8 cellular contexts compared by ENCODE assay signal in the genomic region with DNA sequence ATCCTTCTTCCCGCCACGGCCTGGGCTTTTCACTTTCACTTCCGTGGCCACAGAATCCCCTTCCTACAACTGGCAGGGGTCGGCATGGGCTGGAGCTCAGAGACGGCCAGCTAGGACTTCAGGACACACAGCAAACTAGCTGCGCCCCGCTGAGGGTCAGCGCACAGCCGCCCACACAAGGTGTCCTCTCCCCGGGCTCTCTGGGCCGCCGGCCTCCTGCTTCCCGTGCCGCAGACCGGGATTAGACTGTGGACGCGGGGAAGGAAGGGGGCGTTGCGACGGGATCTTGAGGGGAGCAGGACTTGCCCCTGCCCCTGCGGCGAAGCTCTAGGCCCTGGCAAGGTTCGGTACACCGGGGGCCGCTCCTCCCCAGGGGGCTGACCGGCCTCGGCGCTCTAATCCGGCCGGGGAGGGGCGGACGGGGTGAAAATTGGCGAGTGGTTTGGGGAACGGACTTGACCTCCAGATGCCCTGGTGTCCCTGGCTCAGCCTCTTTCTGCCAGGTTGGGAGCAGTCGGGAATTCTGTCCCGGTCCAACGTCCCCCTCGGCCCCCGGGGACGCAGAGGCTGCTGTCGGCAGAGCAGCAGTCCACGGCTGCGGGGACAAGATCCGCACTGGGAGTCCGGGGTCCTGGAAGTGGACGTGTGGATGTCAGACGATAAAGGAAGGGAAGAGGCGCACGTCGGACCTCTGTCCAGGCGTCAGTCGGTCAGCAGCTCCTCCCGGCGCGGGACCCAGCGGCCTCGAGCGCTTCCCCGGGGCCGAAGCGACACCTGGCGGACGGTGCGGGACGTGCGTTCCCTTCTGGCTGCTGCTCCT. TPM values are rescaled to one million over a fixed set of nuclear protein-coding genes. Genes with fewer than 3 reads are reported as not detected.
DNase-seq lines count a peak whose midpoint lies in the region; TF ChIP-seq lines count a peak whose summit lies in the region.

No MANE protein-coding gene starts in this region.

- no peaks in the 10 kb centered on the region for H3K9me3 ChIP-seq in SK-N-SH
- no peaks in the 10 kb centered on the region for H3K9me3 ChIP-seq in testis

- no peak overlapping the region for H3K27ac Mint-ChIP-seq in activated naive CD4-positive, alpha-beta T cell treated with anti-CD3 and anti-CD28 coated beads, Interleukin-2, amount 50 U/mL, for 24 hours
- H3K27ac Mint-ChIP-seq in glutamatergic neuron (ENCODE audit: unreplicated experiment) (no peak overlapping the region), osteocyte (ENCODE audit: unreplicated experiment) (no peak overlapping the region)

- no peak for TF ChIP-seq POLR2A in testis (IDR thresholded peaks at IDR 0.05)

- POLR2A ChIA-PET in SK-N-SH (lab: Yijun Ruan, JAX): interaction anchor here (1.6 kb wide), 1 partner anchor 36 kb away, joined by 4 read pairs; no protein-coding TSS in a partner anchor

- no peaks in the 10 kb centered on the region for H3K36me3 Mint-ChIP-seq in activated naive CD4-positive, alpha-beta T cell treated with anti-CD3 and anti-CD28 coated beads, Interleukin-2, amount 50 U/mL, for 24 hours
- H3K36me3 Mint-ChIP-seq in glutamatergic neuron (ENCODE audit: unreplicated experiment): peaks cover 9% of the 10 kb centered on the region
- H3K36me3 Mint-ChIP-seq in osteocyte (ENCODE audit: unreplicated experiment): no peaks in the 10 kb centered on the region

- no peak for TF ChIP-seq EP300 in SK-N-SH (IDR thresholded peaks at IDR 0.05; ENCODE audit: borderline replicate concordance in 1 of 2, low read depth in 1 of 2, low read length in 1 of 2)

- DNase-seq in NCI-H446 (lab: John Stamatoyannopoulos, UW) (peak; percentile 47 to 78), NCI-H446 treated with DMSO at 0.1 percent for 48 hours (lab: John Stamatoyannopoulos, UW) (no peak), HuH-7.5 (ENCODE audit: low spot score) (peak; percentile 93), SK-N-SH (peak; percentile 95), glutamatergic neuron (peak; percentile 95), osteocyte (ENCODE audit: extremely low spot score, unreplicated experiment) (peak; percentile 96), testis (peak; percentile 92)

- H3K27ac ChIP-seq in SK-N-SH (ENCODE audit: low read depth in 2 of 2, low read length in 1 of 2) (no peak overlapping the region), testis (no peak overlapping the region)

- 0 out of 2 replicates have a peak, but pooled peaks cover 4% of the 10 kb centered on the region for H4K20me1 ChIP-seq in SK-N-SH (ENCODE audit: insufficient read depth)

- no peak overlapping the region for H3K9ac ChIP-seq in SK-N-SH

- CTCF ChIA-PET in SK-N-SH (lab: Yijun Ruan, JAX): interaction anchor here (0.6 to 9.8 kb wide), 79 partner anchors 9 to 362 kb away, joined by 3 to 507 read pairs (median 5); a partner anchor contains a TSS

- TF ChIP-seq RAD21 in SK-N-SH (IDR thresholded peaks at IDR 0.05; ENCODE audit: low read length): peak; percentile 95

- peaks cover 43% of the 10 kb centered on the region for H3K27me3 Mint-ChIP-seq in activated naive CD4-positive, alpha-beta T cell treated with anti-CD3 and anti-CD28 coated beads, Interleukin-2, amount 50 U/mL, for 24 hours
- H3K27me3 Mint-ChIP-seq in glutamatergic neuron (ENCODE audit: unreplicated experiment) (peaks cover 31% of the 10 kb centered on the region), osteocyte (ENCODE audit: unreplicated experiment) (peaks cover 61% of the 10 kb centered on the region)

- TF ChIP-seq CTCF in SK-N-SH (IDR thresholded peaks at IDR 0.05): peak; percentile 75
- peak; percentile 92 for TF ChIP-seq CTCF in glutamatergic neuron (IDR thresholded peaks at IDR 0.05; ENCODE audit: partially characterized antibody, unreplicated experiment)
- TF ChIP-seq CTCF in osteocyte (IDR thresholded peaks at IDR 0.05): peak; percentile 96
- TF ChIP-seq CTCF in testis (IDR thresholded peaks at IDR 0.05): peak; percentile 91 to 93 (median 92)

- H3K4me3 ChIP-seq in SK-N-SH (ENCODE audit: low read depth in 2 of 2, low read length in 1 of 2): peak overlapping the region in 1 of 2 experiments; percentile 46; a peak in 1 of 4 replicates
- peak overlapping the region in 1 of 2 donors; percentile 40 for H3K4me3 ChIP-seq in testis

- intact Hi-C loops in testis (cut with DNase I; ENCODE audit: low total_unique reads): loop anchor here (5.0 kb wide), 1 partner anchor 39 kb away; no protein-coding TSS in a partner anchor

- no peaks in the 10 kb centered on the region for H3F3A ChIP-seq in SK-N-SH (replicated peaks; ENCODE audit: insufficient read depth)

- peak overlapping the region; percentile 84 for H3K4me3 Mint-ChIP-seq in activated naive CD4-positive, alpha-beta T cell treated with anti-CD3 and anti-CD28 coated beads, Interleukin-2, amount 50 U/mL, for 24 hours
- peak overlapping the region; percentile 64 for H3K4me3 Mint-ChIP-seq in glutamatergic neuron (ENCODE audit: unreplicated experiment)
- no peak overlapping the region for H3K4me3 Mint-ChIP-seq in osteocyte (ENCODE audit: unreplicated experiment)

- H3K9me3 Mint-ChIP-seq in activated naive CD4-positive, alpha-beta T cell treated with anti-CD3 and anti-CD28 coated beads, Interleukin-2, amount 50 U/mL, for 24 hours: no peaks in the 10 kb centered on the region
- H3K9me3 Mint-ChIP-seq in glutamatergic neuron (ENCODE audit: unreplicated experiment): peaks cover 20% of the 10 kb centered on the region
- H3K9me3 Mint-ChIP-seq in osteocyte (ENCODE audit: unreplicated experiment): no peaks in the 10 kb centered on the region

- 61% methylated on average over 32 of the region's 66 CpGs for WGBS in SK-N-SH (ENCODE audit: low lambda C conversion rate)
- 21 to 26% methylated on average over 12 to 62 of the region's 66 CpGs for WGBS in testis, 2 donors

- H3K27me3 ChIP-seq in SK-N-SH (ENCODE audit: insufficient read depth) (peaks cover 44% of the 10 kb centered on the region), testis (no peaks in the 10 kb centered on the region)

- no peaks in the 10 kb centered on the region for H3K79me2 ChIP-seq in SK-N-SH (ENCODE audit: insufficient read depth)

- H2AFZ ChIP-seq in SK-N-SH (ENCODE audit: low read depth): no peak overlapping the region

- H3K9me2 ChIP-seq in SK-N-SH: no peaks in the 10 kb centered on the region

- H3K4me2 ChIP-seq in SK-N-SH: no peak overlapping the region

- peaks cover 26% of the 10 kb centered on the region for H3K4me1 Mint-ChIP-seq in activated naive CD4-positive, alpha-beta T cell treated with anti-CD3 and anti-CD28 coated beads, Interleukin-2, amount 50 U/mL, for 24 hours
- H3K4me1 Mint-ChIP-seq in glutamatergic neuron (ENCODE audit: low read depth, unreplicated experiment) (peaks cover 28% of the 10 kb centered on the region), osteocyte (ENCODE audit: unreplicated experiment) (peaks cover 31% of the 10 kb centered on the region)

- H3K4me1 ChIP-seq in SK-N-SH (ENCODE audit: control insufficient read depth in 1 of 2, insufficient read depth in 2 of 2, low read depth in 1 of 2, low read length in 1 of 2): peaks cover 0 to 30% of the 10 kb centered on the region in 2 experiments; a peak in 1 of 4 replicates
- peaks cover 26% of the 10 kb centered on the region for H3K4me1 ChIP-seq in testis

- H3K36me3 ChIP-seq in SK-N-SH (replicated peaks in 1 of 2; ENCODE audit: control insufficient read depth in 1 of 2, insufficient read depth in 2 of 2, low read length in 1 of 2) (no peaks in the 10 kb centered on the region), testis (ENCODE audit: low read depth, missing control alignments) (no peaks in the 10 kb centered on the region)

TF ChIP-seq in SK-N-SH, 30 proteins besides CTCF, POLR2A, EP300 and RAD21:
- TF ChIP-seq SMC3 (IDR thresholded peaks at IDR 0.05; ENCODE audit: low read depth, low read length): peak; percentile 99
- TF ChIP-seq ELF1 (IDR thresholded peaks at IDR 0.05): no peak
- peak; percentile 41 for TF ChIP-seq CHD2 (IDR thresholded peaks at IDR 0.05; ENCODE audit: low read length, partially characterized antibody)
- TF ChIP-seq TAF1 (IDR thresholded peaks at IDR 0.05; ENCODE audit: borderline replicate concordance, low read depth, low read length): no peak

RNA-seq across cellular contexts. Expression of a gene that starts 1.8 kb away (rescaled TPM):
- 1.8 and 3.7 TPM in 2 replicates for polyA plus RNA-seq in SK-N-SH (2012; rRNA removed)
- 2.5 and 5.0 TPM in 2 replicates for polyA plus RNA-seq in SK-N-SH (2012; cell fraction: cytosol; rRNA removed)
- 1.2 and 2.3 TPM in 2 replicates for polyA plus RNA-seq in SK-N-SH (2012; cell fraction: nucleus; rRNA removed)
- total RNA-seq in glutamatergic neuron (ENCODE audit: unreplicated experiment): 170 TPM
- total RNA-seq in osteocyte: 0.18 TPM in 1 of 2 replicates, not detected in the other
- total RNA-seq in testis: 10 to 100 TPM; 16.0 TPM
- 11.8 TPM for polyA plus RNA-seq in testis (ENCODE audit: insufficient read depth, low read depth, low replicate concordance)

RNA-seq across cellular contexts. Expression of a gene that starts 20.6 kb away (rescaled TPM):
- polyA plus RNA-seq in SK-N-SH (2012; rRNA removed) (46.3 and 47.6 TPM in 2 replicates), testis (ENCODE audit: insufficient read depth, low read depth, low replicate concordance) (25.1 TPM)
- 22.6 and 32.3 TPM in 2 replicates for polyA plus RNA-seq in SK-N-SH (2012; cell fraction: cytosol; rRNA removed)
- 21.7 and 29.2 TPM in 2 replicates for polyA plus RNA-seq in SK-N-SH (2012; cell fraction: nucleus; rRNA removed)
- total RNA-seq in glutamatergic neuron (ENCODE audit: unreplicated experiment) (12.6 TPM), osteocyte (14.4 and 16.2 TPM in 2 replicates), testis (10 to 100 TPM; 23.5 to 26.8 TPM)

RNA-seq across cellular contexts. Expression of a gene that starts 29.0 kb away (rescaled TPM):
- 210 and 300 TPM in 2 replicates for polyA plus RNA-seq in SK-N-SH (2012; rRNA removed)
- 232 and 236 TPM in 2 replicates for polyA plus RNA-seq in SK-N-SH (2012; cell fraction: cytosol; rRNA removed)
- polyA plus RNA-seq in SK-N-SH (2012; cell fraction: nucleus; rRNA removed): 163 and 193 TPM in 2 replicates
- 119 TPM for total RNA-seq in glutamatergic neuron (ENCODE audit: unreplicated experiment)
- total RNA-seq in osteocyte: 97.0 and 105 TPM in 2 replicates
- total RNA-seq in testis: 10 to 100 TPM; 55.1 to 78.5 TPM
- 82.9 TPM for polyA plus RNA-seq in testis (ENCODE audit: insufficient read depth, low read depth, low replicate concordance)

RNA-seq across cellular contexts. Expression of a gene that starts 37.6 kb away (rescaled TPM):
- polyA plus RNA-seq in SK-N-SH (2012; rRNA removed) (0.08 and 0.11 TPM in 2 replicates), testis (ENCODE audit: insufficient read depth, low read depth, low replicate concordance) (0.45 TPM)
- polyA plus RNA-seq in SK-N-SH (2012; cell fraction: cytosol; rRNA removed): 0.09 and 0.13 TPM in 2 replicates
- polyA plus RNA-seq in SK-N-SH (2012; cell fraction: nucleus; rRNA removed): 0.29 and 0.38 TPM in 2 replicates
- total RNA-seq in glutamatergic neuron (ENCODE audit: unreplicated experiment) (not detected), osteocyte (not detected in 2 replicates), testis (under 1 TPM; 0.31 to 0.37 TPM)

RNA-seq across cellular contexts. Expression of a gene that starts 46.3 kb away (rescaled TPM):
- polyA plus RNA-seq in SK-N-SH (2012; rRNA removed) (73.7 and 79.0 TPM in 2 replicates), testis (ENCODE audit: insufficient read depth, low read depth, low replicate concordance) (50.3 TPM)
- 50.9 and 78.9 TPM in 2 replicates for polyA plus RNA-seq in SK-N-SH (2012; cell fraction: cytosol; rRNA removed)
- polyA plus RNA-seq in SK-N-SH (2012; cell fraction: nucleus; rRNA removed): 37.3 and 41.3 TPM in 2 replicates
- total RNA-seq in glutamatergic neuron (ENCODE audit: unreplicated experiment) (44.4 TPM), osteocyte (71.9 and 76.7 TPM in 2 replicates), testis (10 to 100 TPM; 87.1 to 92.4 TPM)

Comparison
In these comparisons a context has a peak if more than half of its experiments do, and no peak if none do; other contexts are left out.
1. RNA of a gene that starts 1.8 kb away (total RNA-seq): 170 TPM in glutamatergic neuron (single experiment) and 16.0 TPM in testis; 0.18 TPM in osteocyte; every median in the first group is over 10 times any median in the second.
2. Peak in every context shown above with its lines, with median percentiles within 50 percentile points of each other: CTCF ChIP-seq.